Comparison of ENCODE assay signal across 8 cellular contexts in genomic region chr16:80084614-80085013, GRCh38.
A peak's percentile ranks its signal among the peaks of the same experiment; 100 is the strongest.
DNase-seq lines count a peak whose midpoint lies in the region; ATAC-seq and TF ChIP-seq lines count a peak whose summit lies in the region.

No MANE protein-coding gene starts in this region.

- H3K36me3 Mint-ChIP-seq in activated T-helper 2 cell treated with anti-CD3 and anti-CD28 coated beads, Interferon-gamma antibody, Interleukin-2, Interleukin-4, amounts not matched to agents 10 μg/mL and 5 μg/mL and 100 μg/mL, durations not matched to agents 14 hours and 24 hours and 36 hours (ENCODE audit: low read depth): no peaks in the 10 kb centered on the region

- no peaks in the 10 kb centered on the region for H3K9me3 Mint-ChIP-seq in activated T-helper 2 cell treated with anti-CD3 and anti-CD28 coated beads, Interferon-gamma antibody, Interleukin-2, Interleukin-4, amounts not matched to agents 10 μg/mL and 5 μg/mL and 100 μg/mL, durations not matched to agents 14 hours and 24 hours and 36 hours

- H3K4me3 ChIP-seq in AG10803 (ENCODE audit: low read length) (no peak overlapping the region), retinal pigment epithelial cell (ENCODE audit: low read length) (no peak overlapping the region)

- H3K27ac Mint-ChIP-seq in activated T-helper 2 cell treated with anti-CD3 and anti-CD28 coated beads, Interferon-gamma antibody, Interleukin-2, Interleukin-4, amounts not matched to agents 10 μg/mL and 5 μg/mL and 100 μg/mL, durations not matched to agents 14 hours and 24 hours and 36 hours: no peak overlapping the region

- TF ChIP-seq CTCF in AG10803 (conservative IDR thresholded peaks at IDR 0.05; ENCODE audit: low read length): peak; percentile 61
- TF ChIP-seq CTCF in retinal pigment epithelial cell (conservative IDR thresholded peaks at IDR 0.05; ENCODE audit: low read depth, low read length): peak; percentile 69

- H3K27me3 Mint-ChIP-seq in activated T-helper 2 cell treated with anti-CD3 and anti-CD28 coated beads, Interferon-gamma antibody, Interleukin-2, Interleukin-4, amounts not matched to agents 10 μg/mL and 5 μg/mL and 100 μg/mL, durations not matched to agents 14 hours and 24 hours and 36 hours (ENCODE audit: low read depth): peaks cover 1% of the 10 kb centered on the region

- no peak overlapping the region for H3K4me3 Mint-ChIP-seq in activated T-helper 2 cell treated with anti-CD3 and anti-CD28 coated beads, Interferon-gamma antibody, Interleukin-2, Interleukin-4, amounts not matched to agents 10 μg/mL and 5 μg/mL and 100 μg/mL, durations not matched to agents 14 hours and 24 hours and 36 hours (ENCODE audit: low read depth)

- H3K4me1 Mint-ChIP-seq in activated T-helper 2 cell treated with anti-CD3 and anti-CD28 coated beads, Interferon-gamma antibody, Interleukin-2, Interleukin-4, amounts not matched to agents 10 μg/mL and 5 μg/mL and 100 μg/mL, durations not matched to agents 14 hours and 24 hours and 36 hours (ENCODE audit: low read depth): no peaks in the 10 kb centered on the region

- ATAC-seq in left cardiac atrium (peak; percentile 86 to 97), HG02588 (IDR thresholded peaks at IDR 0.05; ENCODE audit: unreplicated experiment) (no peak), GM21737 (IDR thresholded peaks at IDR 0.05; ENCODE audit: unreplicated experiment) (no peak)

- DNase-seq in AG10803 (ENCODE audit: low read depth): peak; percentile 55
- peak; percentile 56 for DNase-seq in H4 (ENCODE audit: low spot score)
- DNase-seq in activated T-helper 2 cell treated with anti-CD3 and anti-CD28 coated beads, Interferon-gamma antibody, Interleukin-2, Interleukin-4, amounts not matched to agents 10 μg/mL and 5 μg/mL and 100 μg/mL, durations not matched to agents 14 hours and 24 hours and 36 hours (ENCODE audit: low spot score): peak; percentile 10
- peak; percentile 48 for DNase-seq in left cardiac atrium
- DNase-seq in retinal pigment epithelial cell (ENCODE audit: low read depth): peak; percentile 29
- no peak for DNase-seq in activated CD8-positive, alpha-beta memory T cell treated with anti-CD3 and anti-CD28 coated beads for 24 hours

- intact Hi-C loops in activated T-helper 2 cell treated with anti-CD3 and anti-CD28 coated beads, Interferon-gamma antibody, Interleukin-2, Interleukin-4, amounts not matched to agents 10 μg/mL and 5 μg/mL and 100 μg/mL, durations not matched to agents 14 hours and 24 hours and 36 hours (cut with micrococcal nuclease): loop anchor here (10.0 kb wide), 1 partner anchor 1580 kb away; no protein-coding TSS in a partner anchor
- intact Hi-C loops in left cardiac atrium (cut with DNase I): loop anchor here in 1 of 2 donors (10.0 kb wide), 1 partner anchor 480 kb away; the partner anchor contains the start of gene MAF

Comparison
In these comparisons a context has a peak if more than half of its experiments do, and no peak if none do; other contexts are left out.
1. ATAC-seq: peak in left cardiac atrium (2 of 2); none in HG02588 (single experiment) and GM21737 (single experiment).